18 cellular contexts compared by ENCODE assay signal in genomic region chr21:26057488-26058170, GRCh38.
DNase-seq lines count a peak whose midpoint lies in the region; ATAC-seq, FAIRE-seq and TF ChIP-seq lines count a peak whose summit lies in the region.
"Had no signal": no experiment of that assay in that cellular context is flagged by ENCODE, and none has a peak within 500 bp of the region (broad histone marks: within the 10 kb centered on the region; RNA-seq: fewer than 3 reads in every experiment).

No MANE protein-coding gene starts in this region.

- H3K27ac ChIP-seq in liver (ENCODE audit: low read depth in 1 of 2, low read length in 2 of 2), result peak overlapping the region; percentile 5 to 31
- H3K27ac ChIP-seq: 22Rv1; BLaER1 treated with 17β-estradiol and CSF1 and Interleukin-3, amounts not matched to agents 10 nM and 100 nM had no signal

- no peak for FAIRE-seq in frontal cortex (lab: Jason Lieb, UNC)
- FAIRE-seq: GM12878 had no signal

- no peak overlapping the region for H3K27ac Mint-ChIP-seq in activated CD4-positive, alpha-beta T cell treated with anti-CD3 and anti-CD28 coated beads, Interleukin-2, amount 10 ng/mL, durations not matched to agents 24 days and 14 days

- peaks cover 3% of the 10 kb centered on the region for H3K4me1 Mint-ChIP-seq in activated CD4-positive, alpha-beta T cell treated with anti-CD3 and anti-CD28 coated beads, Interleukin-2, amount 10 ng/mL, durations not matched to agents 24 days and 14 days

- peaks cover 4 to 16% (median 11%) of the 10 kb centered on the region in 4 donors for H3K4me1 ChIP-seq in liver (ENCODE audit: control insufficient read depth in 4 of 4, insufficient read depth in 4 of 4, low read length in 3 of 4)

- H3K9me3 ChIP-seq in liver (ENCODE audit: control insufficient read depth in 4 of 4, low read length in 3 of 4), result no peaks in the 10 kb centered on the region
- H3K9me3 ChIP-seq: BLaER1 treated with 17β-estradiol and CSF1 and Interleukin-3, amounts not matched to agents 10 nM and 100 nM; SK-N-SH had no signal

- H3K36me3 ChIP-seq in liver (ENCODE audit: control insufficient read depth in 4 of 4, insufficient read depth in 3 of 4, low read depth in 1 of 4, low read length in 3 of 4), result peaks cover 0 to 3% (median 0%) of the 10 kb centered on the region in 4 donors

- no peak overlapping the region for H3K4me3 Mint-ChIP-seq in activated CD4-positive, alpha-beta T cell treated with anti-CD3 and anti-CD28 coated beads, Interleukin-2, amount 10 ng/mL, durations not matched to agents 24 days and 14 days

- no peak for TF ChIP-seq RAD21 in liver (IDR thresholded peaks at IDR 0.05)

- H3K36me3 Mint-ChIP-seq in activated CD4-positive, alpha-beta T cell treated with anti-CD3 and anti-CD28 coated beads, Interleukin-2, amount 10 ng/mL, durations not matched to agents 24 days and 14 days (ENCODE audit: low read depth), result no peaks in the 10 kb centered on the region

- no peak for TF ChIP-seq CTCF in liver (IDR thresholded peaks at IDR 0.05; ENCODE audit: low read depth, low read length, missing input control)

- no peaks in the 10 kb centered on the region for H3K9me3 Mint-ChIP-seq in activated CD4-positive, alpha-beta T cell treated with anti-CD3 and anti-CD28 coated beads, Interleukin-2, amount 10 ng/mL, durations not matched to agents 24 days and 14 days

- DNase-seq in DMS 273 (lab: John Stamatoyannopoulos, UW; ENCODE audit: unreplicated experiment) (peak; percentile 42), DMS 273 treated with DMSO at 0.1 percent for 48 hours (lab: John Stamatoyannopoulos, UW) (no peak), cerebellar cortex (ENCODE audit: low spot score) (peak; percentile 31), sciatic nerve (ENCODE audit: low spot score) (no peak), frontal cortex (ENCODE audit: low spot score in 2 of 2) (no peak)
- DNase-seq in activated CD4-positive, alpha-beta T cell treated with anti-CD3 and anti-CD28 coated beads, Interleukin-2, amount 10 ng/mL, durations not matched to agents 24 days and 14 days, result no peak
- DNase-seq: DMS153, GOT3, NCI-H1417, NCI-H2029, NCI-H526 treated with DMSO at 0.1 percent for 48 hours, SK-N-SH had no signal

- no peaks in the 10 kb centered on the region for H3K27me3 ChIP-seq in liver (ENCODE audit: control insufficient read depth in 4 of 4, insufficient read depth in 4 of 4, low read length in 3 of 4)
- H3K27me3 ChIP-seq: BLaER1 treated with 17β-estradiol and CSF1 and Interleukin-3, amounts not matched to agents 10 nM and 100 nM had no signal

- H3K27me3 Mint-ChIP-seq in activated CD4-positive, alpha-beta T cell treated with anti-CD3 and anti-CD28 coated beads, Interleukin-2, amount 10 ng/mL, durations not matched to agents 24 days and 14 days, result no peaks in the 10 kb centered on the region

- 93% methylated on average over 6 of the region's 6 CpGs for WGBS in liver

- intact Hi-C loops in sciatic nerve (cut with DNase I), result no loop called here
- intact Hi-C loops in activated CD4-positive, alpha-beta T cell treated with anti-CD3 and anti-CD28 coated beads, Interleukin-2, amount 10 ng/mL, durations not matched to agents 24 days and 14 days (cut with micrococcal nuclease), result no loop called here

- H3K4me3 ChIP-seq in liver (ENCODE audit: low read depth in 1 of 3, low read length in 3 of 3), result no peak overlapping the region
- H3K4me3 ChIP-seq: BLaER1 treated with 17β-estradiol and CSF1 and Interleukin-3, amounts not matched to agents 10 nM and 100 nM; GM12878 had no signal

- no peak overlapping the region for H3K9ac ChIP-seq in liver (ENCODE audit: low read depth in 1 of 2, low read length in 2 of 2)
- H3K9ac ChIP-seq: BLaER1 treated with 17β-estradiol and CSF1 and Interleukin-3, amounts not matched to agents 10 nM and 100 nM; SK-N-SH had no signal

- ATAC-seq in sciatic nerve (peak; percentile 29), GM18498 (IDR thresholded peaks at IDR 0.05; ENCODE audit: unreplicated experiment) (no peak)
- ATAC-seq: GM12878, Right ventricle myocardium inferior had no signal

TF ChIP-seq in liver, 16 proteins besides CTCF, POLR2A, EP300 and RAD21:
- TF ChIP-seq EGR1 (IDR thresholded peaks at IDR 0.05; ENCODE audit: low read depth in 2 of 2), result no peak
- no peak for TF ChIP-seq YY1 (IDR thresholded peaks at IDR 0.05)
- no peak for TF ChIP-seq RXRA (IDR thresholded peaks at IDR 0.05)
- no peak for TF ChIP-seq HNF4A (conservative IDR thresholded peaks at IDR 0.05)
- TF ChIP-seq FOXA1 (IDR thresholded peaks at IDR 0.05), result no peak
- TF ChIP-seq, protein P1, sequence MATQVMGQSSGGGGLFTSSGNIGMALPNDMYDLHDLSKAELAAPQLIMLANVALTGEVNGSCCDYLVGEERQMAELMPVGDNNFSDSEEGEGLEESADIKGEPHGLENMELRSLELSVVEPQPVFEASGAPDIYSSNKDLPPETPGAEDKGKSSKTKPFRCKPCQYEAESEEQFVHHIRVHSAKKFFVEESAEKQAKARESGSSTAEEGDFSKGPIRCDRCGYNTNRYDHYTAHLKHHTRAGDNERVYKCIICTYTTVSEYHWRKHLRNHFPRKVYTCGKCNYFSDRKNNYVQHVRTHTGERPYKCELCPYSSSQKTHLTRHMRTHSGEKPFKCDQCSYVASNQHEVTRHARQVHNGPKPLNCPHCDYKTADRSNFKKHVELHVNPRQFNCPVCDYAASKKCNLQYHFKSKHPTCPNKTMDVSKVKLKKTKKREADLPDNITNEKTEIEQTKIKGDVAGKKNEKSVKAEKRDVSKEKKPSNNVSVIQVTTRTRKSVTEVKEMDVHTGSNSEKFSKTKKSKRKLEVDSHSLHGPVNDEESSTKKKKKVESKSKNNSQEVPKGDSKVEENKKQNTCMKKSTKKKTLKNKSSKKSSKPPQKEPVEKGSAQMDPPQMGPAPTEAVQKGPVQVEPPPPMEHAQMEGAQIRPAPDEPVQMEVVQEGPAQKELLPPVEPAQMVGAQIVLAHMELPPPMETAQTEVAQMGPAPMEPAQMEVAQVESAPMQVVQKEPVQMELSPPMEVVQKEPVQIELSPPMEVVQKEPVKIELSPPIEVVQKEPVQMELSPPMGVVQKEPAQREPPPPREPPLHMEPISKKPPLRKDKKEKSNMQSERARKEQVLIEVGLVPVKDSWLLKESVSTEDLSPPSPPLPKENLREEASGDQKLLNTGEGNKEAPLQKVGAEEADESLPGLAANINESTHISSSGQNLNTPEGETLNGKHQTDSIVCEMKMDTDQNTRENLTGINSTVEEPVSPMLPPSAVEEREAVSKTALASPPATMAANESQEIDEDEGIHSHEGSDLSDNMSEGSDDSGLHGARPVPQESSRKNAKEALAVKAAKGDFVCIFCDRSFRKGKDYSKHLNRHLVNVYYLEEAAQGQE (IDR thresholded peaks at IDR 0.05), result no peak
- TF ChIP-seq, protein P2, sequence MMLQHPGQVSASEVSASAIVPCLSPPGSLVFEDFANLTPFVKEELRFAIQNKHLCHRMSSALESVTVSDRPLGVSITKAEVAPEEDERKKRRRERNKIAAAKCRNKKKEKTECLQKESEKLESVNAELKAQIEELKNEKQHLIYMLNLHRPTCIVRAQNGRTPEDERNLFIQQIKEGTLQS (IDR thresholded peaks at IDR 0.05), result no peak
- no peak for TF ChIP-seq FOXA2 (IDR thresholded peaks at IDR 0.05)
- TF ChIP-seq GABPA (IDR thresholded peaks at IDR 0.05 in 1 of 2, conservative IDR thresholded peaks at IDR 0.05 in 1 of 2), result no peak

Comparison
In these comparisons a context has a peak if more than half of its experiments do, and no peak if none do; other contexts are left out.
1. DNase-seq: peak in DMS 273 (single experiment) and cerebellar cortex (single experiment); none in DMS 273 treated with DMSO at 0.1 percent for 48 hours (single experiment), sciatic nerve (single experiment), frontal cortex (0 of 2) and activated CD4-positive, alpha-beta T cell treated with anti-CD3 and anti-CD28 coated beads, Interleukin-2, amount 10 ng/mL, durations not matched to agents 24 days and 14 days (single experiment).